In the genomic region with DNA sequence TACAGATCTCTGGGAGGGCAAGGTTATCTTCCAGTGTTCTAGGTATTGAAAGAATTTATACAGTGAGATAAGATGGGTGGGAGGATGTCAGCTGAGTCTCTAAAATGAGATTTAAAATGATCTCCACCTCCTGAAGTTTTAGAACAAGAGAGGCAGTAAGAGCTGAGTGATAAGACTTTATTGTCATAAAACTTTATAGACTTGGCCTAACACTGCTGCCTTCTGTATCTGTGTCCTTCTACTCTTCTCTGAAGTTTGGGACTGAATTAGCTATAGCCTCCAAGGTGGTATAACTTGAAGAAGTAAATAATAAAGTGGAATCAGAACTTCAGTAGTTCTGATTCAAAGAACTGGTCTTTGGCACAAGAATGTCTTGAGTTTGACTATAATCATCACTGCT, we compare ENCODE assay signal across 26 cellular contexts. TPM values are rescaled to one million over a fixed set of nuclear protein-coding genes. Genes with fewer than 3 reads are reported as not detected.
DNase-seq lines count a peak whose midpoint lies in the region; ATAC-seq and TF ChIP-seq lines count a peak whose summit lies in the region.
"Had no signal": no experiment of that assay in that cellular context is flagged by ENCODE, and none has a peak within 500 bp of the region (broad histone marks: within the 10 kb centered on the region; RNA-seq: fewer than 3 reads in every experiment).

No MANE protein-coding gene starts in this region.

- H3K36me3 Mint-ChIP-seq in Caco-2 (ENCODE audit: insufficient read depth, unreplicated experiment) (peaks cover 34% of the 10 kb centered on the region), nephron progenitor cell (ENCODE audit: low read depth) (peaks cover 59% of the 10 kb centered on the region)

- no peak overlapping the region for H2AFZ ChIP-seq in fibroblast of lung (ENCODE audit: low read length)
- H2AFZ ChIP-seq: parathyroid adenoma, PC-9 had no signal

- no peak overlapping the region for H3K4me3 ChIP-seq in Caco-2 (ENCODE audit: low read depth, low read length)
- H3K4me3 ChIP-seq in fibroblast of lung (replicated peaks in 1 of 4; ENCODE audit: control extremely low read depth in 1 of 4, insufficient read depth in 1 of 4, low read depth in 3 of 4, low read length in 4 of 4): no peak overlapping the region
- no peak overlapping the region for H3K4me3 ChIP-seq in gastrocnemius medialis
- H3K4me3 ChIP-seq: GM12878, PC-9, right atrium auricular region, spleen had no signal

- no peaks in the 10 kb centered on the region for H4K20me1 ChIP-seq in fibroblast of lung (ENCODE audit: control insufficient read depth, extremely low read depth, insufficient read depth, low read length)

- H3K27me3 Mint-ChIP-seq in Caco-2 (ENCODE audit: insufficient read depth, unreplicated experiment): no peaks in the 10 kb centered on the region
- H3K27me3 Mint-ChIP-seq in nephron progenitor cell (ENCODE audit: low read depth, poor library complexity): no peaks in the 10 kb centered on the region
- H3K27me3 Mint-ChIP-seq: activated naive CD8-positive, alpha-beta T cell; central memory CD8-positive, alpha-beta T cell; IgD-negative memory B cell had no signal

- BruUV-seq in Caco-2 (replicated peaks; lab: Mats Ljungman, UMichigan): no TSS peak

- H3K27me3 ChIP-seq in Caco-2 (replicated peaks; ENCODE audit: control insufficient read depth, insufficient read depth, low read length) (no peaks in the 10 kb centered on the region), fibroblast of lung (ENCODE audit: control insufficient read depth, insufficient read depth, low read length) (no peaks in the 10 kb centered on the region), gastrocnemius medialis (no peaks in the 10 kb centered on the region)
- H3K27me3 ChIP-seq: right atrium auricular region, spleen had no signal

- H3K9me3 Mint-ChIP-seq in Caco-2 (ENCODE audit: unreplicated experiment): no peaks in the 10 kb centered on the region
- no peaks in the 10 kb centered on the region for H3K9me3 Mint-ChIP-seq in nephron progenitor cell
- H3K9me3 Mint-ChIP-seq: central memory CD8-positive, alpha-beta T cell; IgD-negative memory B cell; neural crest cell had no signal

- H3K4me2 ChIP-seq in fibroblast of lung (ENCODE audit: extremely low read depth, insufficient read depth, low read length): no peak overlapping the region
- H3K4me2 ChIP-seq: PC-9 had no signal

- H3K4me1 Mint-ChIP-seq in Caco-2 (ENCODE audit: low read depth, unreplicated experiment): peaks cover 27% of the 10 kb centered on the region
- H3K4me1 Mint-ChIP-seq in nephron progenitor cell: no peaks in the 10 kb centered on the region
- H3K4me1 Mint-ChIP-seq: central memory CD8-positive, alpha-beta T cell; neural crest cell had no signal

- H3K36me3 ChIP-seq in Caco-2 (ENCODE audit: control insufficient read depth, insufficient read depth, low read length) (no peaks in the 10 kb centered on the region), fibroblast of lung (ENCODE audit: control insufficient read depth, insufficient read depth, low read length) (no peaks in the 10 kb centered on the region), gastrocnemius medialis (peaks cover 0 to 21% of the 10 kb centered on the region in 2 donors)

- H3K27ac ChIP-seq in fibroblast of lung (ENCODE audit: insufficient read depth, low read length) (peak overlapping the region; percentile 6), gastrocnemius medialis (no peak overlapping the region)
- H3K27ac ChIP-seq: C4-2B, parathyroid adenoma, right atrium auricular region, spleen had no signal

- no peak for DNase-seq in Caco-2
- peak; percentile 68 for DNase-seq in NCI-H226
- no peak for DNase-seq in fibroblast of lung (ENCODE audit: low read depth in 2 of 2)
- DNase-seq in nephron progenitor cell: no peak
- no peak for DNase-seq in T-helper 9 cell
- no peak for DNase-seq in hippocampal formation (lab: John Stamatoyannopoulos, UW)
- DNase-seq in gastrocnemius medialis: no peak
- DNase-seq: activated CD4-positive, CD25-positive, alpha-beta regulatory T cell; activated CD8-positive, alpha-beta memory T cell treated with anti-CD3 and anti-CD28 coated beads, Interleukin-2, amount 50 U/mL, for 4 hours; GOT3; islet precursor cell; NCI-H1092 treated with DMSO at 0.1 percent for 48 hours; NCI-H187 treated with DMSO at 0.1 percent for 48 hours; NCI-H524 treated with DMSO at 0.1 percent for 48 hours; spleen had no signal

- no peaks in the 10 kb centered on the region for H3K9me3 ChIP-seq in Caco-2
- H3K9me3 ChIP-seq in fibroblast of lung (ENCODE audit: control insufficient read depth, insufficient read depth, low read depth, low read length): no peaks in the 10 kb centered on the region
- no peaks in the 10 kb centered on the region for H3K9me3 ChIP-seq in gastrocnemius medialis
- H3K9me3 ChIP-seq: right atrium auricular region, spleen had no signal

- POLR2A ChIA-PET in Caco-2 (lab: Charles Lee): no interaction called here

- no peaks in the 10 kb centered on the region for H3K79me2 ChIP-seq in fibroblast of lung (ENCODE audit: control insufficient read depth, insufficient read depth, low read length)
- H3K79me2 ChIP-seq: parathyroid adenoma had no signal

- CTCF ChIA-PET in Caco-2 (lab: Charles Lee): interaction anchor here (1.1 kb wide), 1 partner anchor 138 kb away, joined by 4 read pairs; no protein-coding TSS in a partner anchor

- H3K4me1 ChIP-seq in Caco-2 (peaks cover 31% of the 10 kb centered on the region), fibroblast of lung (ENCODE audit: control insufficient read depth, extremely low read depth, insufficient read depth, low read length) (peaks cover 4% of the 10 kb centered on the region), gastrocnemius medialis (no peaks in the 10 kb centered on the region)
- H3K4me1 ChIP-seq: parathyroid adenoma, spleen had no signal

- ATAC-seq in GM19467 (IDR thresholded peaks at IDR 0.05; ENCODE audit: unreplicated experiment) (no peak), gastrocnemius medialis (no peak)
- ATAC-seq: GM12878, Right ventricle myocardium inferior had no signal

- in situ Hi-C loops in gastrocnemius medialis (cut with MboI; ENCODE audit: low sequenced_read_pairs in 4 of 4): no loop called here

- H3K9ac ChIP-seq in fibroblast of lung (ENCODE audit: insufficient read depth, low read length): no peak overlapping the region
- H3K9ac ChIP-seq: parathyroid adenoma had no signal

- H3K27ac Mint-ChIP-seq in Caco-2 (ENCODE audit: unreplicated experiment): peak overlapping the region; percentile 53
- peak overlapping the region; percentile 2 for H3K27ac Mint-ChIP-seq in nephron progenitor cell
- H3K27ac Mint-ChIP-seq: activated naive CD8-positive, alpha-beta T cell had no signal

- intact Hi-C loops in Caco-2 (cut with micrococcal nuclease; ENCODE audit: unreplicated experiment) (no loop called here), gastrocnemius medialis (cut with DNase I; ENCODE audit: low total_unique reads) (no loop called here)

- H3K4me3 Mint-ChIP-seq in Caco-2 (ENCODE audit: unreplicated experiment) (no peak overlapping the region), nephron progenitor cell (no peak overlapping the region)
- H3K4me3 Mint-ChIP-seq: activated naive CD8-positive, alpha-beta T cell; central memory CD8-positive, alpha-beta T cell; IgD-negative memory B cell; neural crest cell had no signal

- TF ChIP-seq POLR2A in gastrocnemius medialis (IDR thresholded peaks at IDR 0.05): no peak

- TF ChIP-seq CTCF in Caco-2 (IDR thresholded peaks at IDR 0.05; ENCODE audit: insufficient read depth in 1 of 2, low read depth in 1 of 2, low read length in 1 of 2, severe bottlenecking in 1 of 2, unreplicated experiment in 1 of 2) (no peak), fibroblast of lung (conservative IDR thresholded peaks at IDR 0.05 in 1 of 2, IDR thresholded peaks at IDR 0.05 in 1 of 2; ENCODE audit: low read depth in 1 of 2, low read length in 2 of 2) (no peak), nephron progenitor cell (IDR thresholded peaks at IDR 0.05) (no peak), gastrocnemius medialis (IDR thresholded peaks at IDR 0.05 in 4 of 5, conservative IDR thresholded peaks at IDR 0.05 in 1 of 5) (no peak)

RNA-seq across cellular contexts. Expression of gene SUCO, which starts 48.3 kb away (rescaled TPM):
- total RNA-seq in Caco-2 (2022) (48.4 and 50.3 TPM in 2 replicates), fibroblast of lung (22.6 and 25.8 TPM in 2 replicates), gastrocnemius medialis (10 to 100 TPM in 1 of 4 donors, 1 to 10 TPM in 3; 5.8 to 11.3 (median 6.4) TPM)
- polyA plus RNA-seq in fibroblast of lung: 17.1 and 20.4 TPM in 2 replicates
- polyA plus RNA-seq in fibroblast of lung (2012): 12.4 and 16.3 TPM in 2 replicates
- polyA minus RNA-seq in fibroblast of lung (ENCODE audit: low replicate concordance): 3.0 and 3.4 TPM in 2 replicates
